In the genomic region with DNA sequence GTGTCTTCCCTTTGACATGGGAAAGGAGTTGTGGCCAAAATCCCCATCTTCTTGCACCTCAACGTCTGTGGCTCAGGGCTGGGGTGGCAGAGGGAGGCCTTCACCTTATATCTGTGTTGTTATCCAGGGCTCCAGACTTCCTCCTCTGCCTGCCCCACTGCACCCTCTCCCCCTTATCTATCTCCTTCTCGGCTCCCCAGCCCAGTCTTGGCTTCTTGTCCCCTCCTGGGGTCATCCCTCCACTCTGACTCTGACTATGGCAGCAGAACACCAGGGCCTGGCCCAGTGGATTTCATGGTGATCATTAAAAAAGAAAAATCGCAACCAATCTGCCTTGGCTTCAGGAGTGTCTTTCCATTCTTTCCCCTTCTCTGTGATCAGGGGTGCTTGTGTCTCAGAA, we compare ENCODE assay signal across 1 cellular context.
TF ChIP-seq lines count a peak whose summit lies in the region.

No MANE protein-coding gene starts in this region.

TF ChIP-seq in K562, 482 proteins besides CTCF, POLR2A, EP300 and RAD21 (continues in another document):
- TF ChIP-seq KDM1A (IDR thresholded peaks at IDR 0.05) (peak; percentile 53 to 61; a peak in 3 of 4 replicates), DPF2 (IDR thresholded peaks at IDR 0.05) (peak; percentile 83), ARID1B (IDR thresholded peaks at IDR 0.05) (peak; percentile 91), SOX6 (IDR thresholded peaks at IDR 0.05) (peak; percentile 44), NEUROD1 (IDR thresholded peaks at IDR 0.05; ENCODE audit: borderline replicate concordance, low read depth, low read length, partially characterized antibody) (peak; percentile 58), GATAD2B (IDR thresholded peaks at IDR 0.05; ENCODE audit: borderline replicate concordance) (peak; percentile 40; the same call in 1 of the 2 replicates), TEAD4 (IDR thresholded peaks at IDR 0.05; ENCODE audit: low read length) (peak; percentile 67), TEAD4 (CRISPR knock-in tag; IDR thresholded peaks at IDR 0.05; ENCODE audit: borderline replicate concordance) (no peak), NCOR1 (IDR thresholded peaks at IDR 0.05) (peak; percentile 88), NFRKB (IDR thresholded peaks at IDR 0.05; ENCODE audit: low read depth) (peak; percentile 44; the same call in 1 of the 2 replicates), JUND (IDR thresholded peaks at IDR 0.05; ENCODE audit: borderline replicate concordance, low read depth, low read length) (no peak; the same call in 1 of the 2 replicates), JUND (tag; IDR thresholded peaks at IDR 0.05; ENCODE audit: borderline replicate concordance, low read depth, low read length) (peak; percentile 20; the same call in 1 of the 3 replicates), ZBTB7A (IDR thresholded peaks at IDR 0.05; ENCODE audit: borderline replicate concordance, control insufficient read depth, low read depth, low read length) (peak; percentile 47; the same call in 1 of the 2 replicates), GATA2 (CRISPR knock-in tag; IDR thresholded peaks at IDR 0.05) (0 out of 2 replicates have a peak, but pooled peaks have one; percentile 20), SMARCE1 (IDR thresholded peaks at IDR 0.05) (peak; percentile 71), MYNN (IDR thresholded peaks at IDR 0.05) (peak; percentile 68; the same call in 1 of the 2 replicates), MYNN (CRISPR knock-in tag; IDR thresholded peaks at IDR 0.05) (no peak), KLF16 (IDR thresholded peaks at IDR 0.05) (peak; percentile 77), BHLHE40 (IDR thresholded peaks at IDR 0.05; ENCODE audit: low read length) (peak; percentile 24; the same call in 1 of the 2 replicates), ERF (CRISPR knock-in tag; IDR thresholded peaks at IDR 0.05) (no peak), MTA2 (IDR thresholded peaks at IDR 0.05; ENCODE audit: low read depth) (peak; percentile 61; the same call in 1 of the 2 replicates), NCOA1 (IDR thresholded peaks at IDR 0.05; ENCODE audit: low read depth) (peak; percentile 23; the same call in 1 of the 2 replicates), TAF1 (IDR thresholded peaks at IDR 0.05; ENCODE audit: control insufficient read depth, extremely low read depth, insufficient read depth, low read length, severe bottlenecking) (peak; percentile 20), GABPB2 (CRISPR knock-in tag; conservative IDR thresholded peaks at IDR 0.05) (no peak), HDAC3 (IDR thresholded peaks at IDR 0.05; ENCODE audit: borderline replicate concordance, partially characterized antibody) (no peak), MECOM (CRISPR knock-in tag; IDR thresholded peaks at IDR 0.05) (peak; percentile 51; the same call in 1 of the 2 replicates), NR2C1 (IDR thresholded peaks at IDR 0.05) (peak; percentile 45; the same call in 1 of the 2 replicates), NR2C1 (tag; IDR thresholded peaks at IDR 0.05) (no peak), CBX3 (IDR thresholded peaks at IDR 0.05; ENCODE audit: borderline replicate concordance in 1 of 2, low read length in 2 of 2) (no peak), CBFA2T3 (IDR thresholded peaks at IDR 0.05) (peak; percentile 91), SLC30A9 (CRISPR knock-in tag; IDR thresholded peaks at IDR 0.05) (no peak), DMBX1 (CRISPR knock-in tag; IDR thresholded peaks at IDR 0.05; ENCODE audit: borderline replicate concordance) (peak; percentile 31; the same call in 1 of the 2 replicates), SMARCA4 (IDR thresholded peaks at IDR 0.05) (peak; percentile 77), RCOR1 (IDR thresholded peaks at IDR 0.05; ENCODE audit: borderline replicate concordance in 1 of 2, low read depth in 2 of 2, low read length in 2 of 2) (peak in 1 of 2 experiments; percentile 64; a peak in 2 of 4 replicates), NFIC (IDR thresholded peaks at IDR 0.05) (peak; percentile 65; the same call in 1 of the 2 replicates), TRIM24 (IDR thresholded peaks at IDR 0.05) (peak in 1 of 2 experiments; percentile 37; a peak in 2 of 4 replicates), SMAD4 (CRISPR knock-in tag; conservative IDR thresholded peaks at IDR 0.05) (peak; percentile 42), CXXC5 (CRISPR knock-in tag; IDR thresholded peaks at IDR 0.05) (peak; percentile 2; the same call in 1 of the 2 replicates), CREM (IDR thresholded peaks at IDR 0.05; ENCODE audit: low read depth) (peak; percentile 37; the same call in 1 of the 2 replicates), POLR2AphosphoS5 (IDR thresholded peaks at IDR 0.05; ENCODE audit: control insufficient read depth, insufficient read depth, low read depth, low read length) (peak; percentile 49; the same call in 1 of the 2 replicates), RNF2 (IDR thresholded peaks at IDR 0.05) (peak; percentile 57; the same call in 1 of the 2 replicates), ZNF253 (CRISPR knock-in tag; conservative IDR thresholded peaks at IDR 0.05) (no peak), ZNF217 (CRISPR knock-in tag; IDR thresholded peaks at IDR 0.05) (no peak), TBL1XR1 (IDR thresholded peaks at IDR 0.05; ENCODE audit: low read length in 2 of 2) (peak; percentile 17 to 40; a peak in 2 of 4 replicates), LEF1 (IDR thresholded peaks at IDR 0.05) (peak; percentile 54; the same call in 1 of the 2 replicates)
- TF ChIP-seq, protein P1, sequence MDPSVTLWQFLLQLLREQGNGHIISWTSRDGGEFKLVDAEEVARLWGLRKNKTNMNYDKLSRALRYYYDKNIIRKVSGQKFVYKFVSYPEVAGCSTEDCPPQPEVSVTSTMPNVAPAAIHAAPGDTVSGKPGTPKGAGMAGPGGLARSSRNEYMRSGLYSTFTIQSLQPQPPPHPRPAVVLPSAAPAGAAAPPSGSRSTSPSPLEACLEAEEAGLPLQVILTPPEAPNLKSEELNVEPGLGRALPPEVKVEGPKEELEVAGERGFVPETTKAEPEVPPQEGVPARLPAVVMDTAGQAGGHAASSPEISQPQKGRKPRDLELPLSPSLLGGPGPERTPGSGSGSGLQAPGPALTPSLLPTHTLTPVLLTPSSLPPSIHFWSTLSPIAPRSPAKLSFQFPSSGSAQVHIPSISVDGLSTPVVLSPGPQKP (CRISPR knock-in tag; IDR thresholded peaks at IDR 0.05): no peak
- TF ChIP-seq, protein P2, sequence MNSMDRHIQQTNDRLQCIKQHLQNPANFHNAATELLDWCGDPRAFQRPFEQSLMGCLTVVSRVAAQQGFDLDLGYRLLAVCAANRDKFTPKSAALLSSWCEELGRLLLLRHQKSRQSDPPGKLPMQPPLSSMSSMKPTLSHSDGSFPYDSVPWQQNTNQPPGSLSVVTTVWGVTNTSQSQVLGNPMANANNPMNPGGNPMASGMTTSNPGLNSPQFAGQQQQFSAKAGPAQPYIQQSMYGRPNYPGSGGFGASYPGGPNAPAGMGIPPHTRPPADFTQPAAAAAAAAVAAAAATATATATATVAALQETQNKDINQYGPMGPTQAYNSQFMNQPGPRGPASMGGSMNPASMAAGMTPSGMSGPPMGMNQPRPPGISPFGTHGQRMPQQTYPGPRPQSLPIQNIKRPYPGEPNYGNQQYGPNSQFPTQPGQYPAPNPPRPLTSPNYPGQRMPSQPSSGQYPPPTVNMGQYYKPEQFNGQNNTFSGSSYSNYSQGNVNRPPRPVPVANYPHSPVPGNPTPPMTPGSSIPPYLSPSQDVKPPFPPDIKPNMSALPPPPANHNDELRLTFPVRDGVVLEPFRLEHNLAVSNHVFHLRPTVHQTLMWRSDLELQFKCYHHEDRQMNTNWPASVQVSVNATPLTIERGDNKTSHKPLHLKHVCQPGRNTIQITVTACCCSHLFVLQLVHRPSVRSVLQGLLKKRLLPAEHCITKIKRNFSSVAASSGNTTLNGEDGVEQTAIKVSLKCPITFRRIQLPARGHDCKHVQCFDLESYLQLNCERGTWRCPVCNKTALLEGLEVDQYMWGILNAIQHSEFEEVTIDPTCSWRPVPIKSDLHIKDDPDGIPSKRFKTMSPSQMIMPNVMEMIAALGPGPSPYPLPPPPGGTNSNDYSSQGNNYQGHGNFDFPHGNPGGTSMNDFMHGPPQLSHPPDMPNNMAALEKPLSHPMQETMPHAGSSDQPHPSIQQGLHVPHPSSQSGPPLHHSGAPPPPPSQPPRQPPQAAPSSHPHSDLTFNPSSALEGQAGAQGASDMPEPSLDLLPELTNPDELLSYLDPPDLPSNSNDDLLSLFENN (IDR thresholded peaks at IDR 0.05; ENCODE audit: low read depth in 2 of 2, low read length in 2 of 2): 0 out of 4 replicates have a peak, but pooled peaks of 1 of the 2 experiments have one; percentile 30
- TF ChIP-seq, protein P3, sequence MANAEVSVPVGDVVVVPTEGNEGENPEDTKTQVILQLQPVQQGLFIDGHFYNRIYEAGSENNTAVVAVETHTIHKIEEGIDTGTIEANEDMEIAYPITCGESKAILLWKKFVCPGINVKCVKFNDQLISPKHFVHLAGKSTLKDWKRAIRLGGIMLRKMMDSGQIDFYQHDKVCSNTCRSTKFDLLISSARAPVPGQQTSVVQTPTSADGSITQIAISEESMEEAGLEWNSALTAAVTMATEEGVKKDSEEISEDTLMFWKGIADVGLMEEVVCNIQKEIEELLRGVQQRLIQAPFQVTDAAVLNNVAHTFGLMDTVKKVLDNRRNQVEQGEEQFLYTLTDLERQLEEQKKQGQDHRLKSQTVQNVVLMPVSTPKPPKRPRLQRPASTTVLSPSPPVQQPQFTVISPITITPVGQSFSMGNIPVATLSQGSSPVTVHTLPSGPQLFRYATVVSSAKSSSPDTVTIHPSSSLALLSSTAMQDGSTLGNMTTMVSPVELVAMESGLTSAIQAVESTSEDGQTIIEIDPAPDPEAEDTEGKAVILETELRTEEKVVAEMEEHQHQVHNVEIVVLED (CRISPR knock-in tag; IDR thresholded peaks at IDR 0.05): no peak
- TF ChIP-seq, protein P4, sequence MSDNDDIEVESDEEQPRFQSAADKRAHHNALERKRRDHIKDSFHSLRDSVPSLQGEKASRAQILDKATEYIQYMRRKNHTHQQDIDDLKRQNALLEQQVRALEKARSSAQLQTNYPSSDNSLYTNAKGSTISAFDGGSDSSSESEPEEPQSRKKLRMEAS (CRISPR knock-in tag; IDR thresholded peaks at IDR 0.05): no peak
- TF ChIP-seq, protein P5, sequence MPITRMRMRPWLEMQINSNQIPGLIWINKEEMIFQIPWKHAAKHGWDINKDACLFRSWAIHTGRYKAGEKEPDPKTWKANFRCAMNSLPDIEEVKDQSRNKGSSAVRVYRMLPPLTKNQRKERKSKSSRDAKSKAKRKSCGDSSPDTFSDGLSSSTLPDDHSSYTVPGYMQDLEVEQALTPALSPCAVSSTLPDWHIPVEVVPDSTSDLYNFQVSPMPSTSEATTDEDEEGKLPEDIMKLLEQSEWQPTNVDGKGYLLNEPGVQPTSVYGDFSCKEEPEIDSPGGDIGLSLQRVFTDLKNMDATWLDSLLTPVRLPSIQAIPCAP (CRISPR knock-in tag; IDR thresholded peaks at IDR 0.05; ENCODE audit: borderline replicate concordance): no peak
- TF ChIP-seq, protein P6, sequence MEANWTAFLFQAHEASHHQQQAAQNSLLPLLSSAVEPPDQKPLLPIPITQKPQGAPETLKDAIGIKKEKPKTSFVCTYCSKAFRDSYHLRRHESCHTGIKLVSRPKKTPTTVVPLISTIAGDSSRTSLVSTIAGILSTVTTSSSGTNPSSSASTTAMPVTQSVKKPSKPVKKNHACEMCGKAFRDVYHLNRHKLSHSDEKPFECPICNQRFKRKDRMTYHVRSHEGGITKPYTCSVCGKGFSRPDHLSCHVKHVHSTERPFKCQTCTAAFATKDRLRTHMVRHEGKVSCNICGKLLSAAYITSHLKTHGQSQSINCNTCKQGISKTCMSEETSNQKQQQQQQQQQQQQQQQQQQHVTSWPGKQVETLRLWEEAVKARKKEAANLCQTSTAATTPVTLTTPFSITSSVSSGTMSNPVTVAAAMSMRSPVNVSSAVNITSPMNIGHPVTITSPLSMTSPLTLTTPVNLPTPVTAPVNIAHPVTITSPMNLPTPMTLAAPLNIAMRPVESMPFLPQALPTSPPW (CRISPR knock-in tag; IDR thresholded peaks at IDR 0.05): peak; percentile 62
- TF ChIP-seq, protein P7, sequence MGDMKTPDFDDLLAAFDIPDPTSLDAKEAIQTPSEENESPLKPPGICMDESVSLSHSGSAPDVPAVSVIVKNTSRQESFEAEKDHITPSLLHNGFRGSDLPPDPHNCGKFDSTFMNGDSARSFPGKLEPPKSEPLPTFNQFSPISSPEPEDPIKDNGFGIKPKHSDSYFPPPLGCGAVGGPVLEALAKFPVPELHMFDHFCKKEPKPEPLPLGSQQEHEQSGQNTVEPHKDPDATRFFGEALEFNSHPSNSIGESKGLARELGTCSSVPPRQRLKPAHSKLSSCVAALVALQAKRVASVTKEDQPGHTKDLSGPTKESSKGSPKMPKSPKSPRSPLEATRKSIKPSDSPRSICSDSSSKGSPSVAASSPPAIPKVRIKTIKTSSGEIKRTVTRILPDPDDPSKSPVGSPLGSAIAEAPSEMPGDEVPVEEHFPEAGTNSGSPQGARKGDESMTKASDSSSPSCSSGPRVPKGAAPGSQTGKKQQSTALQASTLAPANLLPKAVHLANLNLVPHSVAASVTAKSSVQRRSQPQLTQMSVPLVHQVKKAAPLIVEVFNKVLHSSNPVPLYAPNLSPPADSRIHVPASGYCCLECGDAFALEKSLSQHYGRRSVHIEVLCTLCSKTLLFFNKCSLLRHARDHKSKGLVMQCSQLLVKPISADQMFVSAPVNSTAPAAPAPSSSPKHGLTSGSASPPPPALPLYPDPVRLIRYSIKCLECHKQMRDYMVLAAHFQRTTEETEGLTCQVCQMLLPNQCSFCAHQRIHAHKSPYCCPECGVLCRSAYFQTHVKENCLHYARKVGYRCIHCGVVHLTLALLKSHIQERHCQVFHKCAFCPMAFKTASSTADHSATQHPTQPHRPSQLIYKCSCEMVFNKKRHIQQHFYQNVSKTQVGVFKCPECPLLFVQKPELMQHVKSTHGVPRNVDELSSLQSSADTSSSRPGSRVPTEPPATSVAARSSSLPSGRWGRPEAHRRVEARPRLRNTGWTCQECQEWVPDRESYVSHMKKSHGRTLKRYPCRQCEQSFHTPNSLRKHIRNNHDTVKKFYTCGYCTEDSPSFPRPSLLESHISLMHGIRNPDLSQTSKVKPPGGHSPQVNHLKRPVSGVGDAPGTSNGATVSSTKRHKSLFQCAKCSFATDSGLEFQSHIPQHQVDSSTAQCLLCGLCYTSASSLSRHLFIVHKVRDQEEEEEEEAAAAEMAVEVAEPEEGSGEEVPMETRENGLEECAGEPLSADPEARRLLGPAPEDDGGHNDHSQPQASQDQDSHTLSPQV (IDR thresholded peaks at IDR 0.05): peak; percentile 61
- TF ChIP-seq, protein P8, sequence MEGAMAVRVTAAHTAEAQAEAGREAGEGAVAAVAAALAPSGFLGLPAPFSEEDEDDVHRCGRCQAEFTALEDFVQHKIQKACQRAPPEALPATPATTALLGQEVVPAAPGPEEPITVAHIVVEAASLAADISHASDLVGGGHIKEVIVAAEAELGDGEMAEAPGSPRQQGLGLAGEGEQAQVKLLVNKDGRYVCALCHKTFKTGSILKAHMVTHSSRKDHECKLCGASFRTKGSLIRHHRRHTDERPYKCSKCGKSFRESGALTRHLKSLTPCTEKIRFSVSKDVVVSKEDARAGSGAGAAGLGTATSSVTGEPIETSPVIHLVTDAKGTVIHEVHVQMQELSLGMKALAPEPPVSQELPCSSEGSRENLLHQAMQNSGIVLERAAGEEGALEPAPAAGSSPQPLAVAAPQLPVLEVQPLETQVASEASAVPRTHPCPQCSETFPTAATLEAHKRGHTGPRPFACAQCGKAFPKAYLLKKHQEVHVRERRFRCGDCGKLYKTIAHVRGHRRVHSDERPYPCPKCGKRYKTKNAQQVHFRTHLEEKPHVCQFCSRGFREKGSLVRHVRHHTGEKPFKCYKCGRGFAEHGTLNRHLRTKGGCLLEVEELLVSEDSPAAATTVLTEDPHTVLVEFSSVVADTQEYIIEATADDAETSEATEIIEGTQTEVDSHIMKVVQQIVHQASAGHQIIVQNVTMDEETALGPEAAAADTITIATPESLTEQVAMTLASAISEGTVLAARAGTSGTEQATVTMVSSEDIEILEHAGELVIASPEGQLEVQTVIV (CRISPR knock-in tag; IDR thresholded peaks at IDR 0.05; ENCODE audit: borderline replicate concordance): no peak
